25 cellular contexts compared by ENCODE assay signal in the genomic region with DNA sequence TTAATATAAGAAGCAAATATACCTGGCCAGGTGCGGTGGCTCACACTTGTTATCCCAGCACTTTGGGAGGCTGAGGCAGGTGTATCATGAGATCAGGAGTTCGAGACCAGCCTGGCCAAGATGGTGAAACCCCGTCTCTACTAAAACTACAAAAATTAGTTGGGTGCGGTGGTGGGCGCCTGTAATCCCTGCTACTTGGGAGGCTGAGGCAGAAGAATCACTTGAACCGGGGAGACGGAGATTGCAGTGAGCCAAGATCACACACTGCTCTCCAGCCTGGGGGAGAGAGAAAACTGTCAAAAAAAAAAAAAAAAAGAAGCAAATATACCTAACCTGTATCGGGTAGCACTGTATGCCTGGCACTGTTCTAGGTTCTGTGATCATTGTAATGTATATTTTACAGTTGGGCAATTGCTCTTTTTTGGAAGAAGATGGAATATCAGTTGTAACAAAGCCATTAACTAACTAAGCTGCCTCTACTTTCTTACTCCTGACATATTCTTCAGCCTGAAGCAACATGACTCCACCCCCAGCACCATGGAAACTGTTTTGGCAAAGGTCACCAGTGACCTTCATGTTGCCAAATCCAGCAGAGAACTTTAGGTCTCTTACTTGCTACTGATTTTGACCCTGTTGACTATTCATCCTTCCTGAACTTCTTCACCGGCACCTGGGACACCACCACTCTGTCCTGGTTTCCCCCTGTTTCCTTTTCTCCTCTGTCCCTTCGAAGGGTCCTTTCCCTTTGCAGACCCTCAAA.
"Had no signal": no experiment of that assay in that cellular context is flagged by ENCODE, and none has a peak within 500 bp of the region (broad histone marks: within the 10 kb centered on the region; RNA-seq: fewer than 3 reads in every experiment).

No MANE protein-coding gene starts in this region.

- H3K4me1 ChIP-seq: lower lobe of right lung, stomach, thyroid gland had no signal

- H3K4me1 Mint-ChIP-seq: activated B cell treated with CpG ODN at 0.5 μM for 24 hours had no signal

- H3K36me3 ChIP-seq: lower lobe of right lung, neutrophil, ovary, stomach, thyroid gland had no signal

- ATAC-seq: activated CD8-positive, alpha-beta T cell treated with anti-CD3 and anti-CD28 coated beads for 36 hours; activated naive CD4-positive, alpha-beta T cell treated with anti-CD3 and anti-CD28 coated beads, Interleukin-2, amount 50 U/mL, for 72 hours; activated T-cell treated with anti-CD3 and anti-CD28 coated beads, Interleukin-2, amount 50 U/mL, for 72 hours; lower lobe of right lung; sciatic nerve; stimulated activated effector memory CD8-positive, alpha-beta T cell treated with anti-CD3 and anti-CD28 coated beads, Interleukin-12 subunit alpha, Interleukin-12 subunit beta, amount 100 ng/mL, for 72 hours; T-cell had no signal

- H3K4me3 Mint-ChIP-seq: activated B cell treated with CpG ODN at 0.5 μM for 24 hours; activated CD8-positive, alpha-beta T cell treated with anti-CD3 and anti-CD28 coated beads for 36 hours; activated T-cell treated with anti-CD3 and anti-CD28 coated beads, Interleukin-2, amount 50 U/mL, for 72 hours; nephron progenitor cell; stimulated activated effector memory CD8-positive, alpha-beta T cell treated with anti-CD3 and anti-CD28 coated beads, Interleukin-12 subunit alpha, Interleukin-12 subunit beta, amount 100 ng/mL, for 72 hours; T-cell; T-helper 2 cell treated with Interferon-gamma antibody and Interleukin-4, amounts not matched to agents 5 μg/mL and 100 μg/mL, for 36 hours had no signal

- H3K9me3 Mint-ChIP-seq: activated B cell treated with CpG ODN at 0.5 μM for 24 hours; activated CD8-positive, alpha-beta T cell treated with anti-CD3 and anti-CD28 coated beads for 36 hours; activated naive CD4-positive, alpha-beta T cell treated with anti-CD3 and anti-CD28 coated beads, Interleukin-2, amount 50 U/mL, for 72 hours; activated T-cell treated with anti-CD3 and anti-CD28 coated beads, Interleukin-2, amount 50 U/mL, for 72 hours; nephron progenitor cell; stimulated activated effector memory CD8-positive, alpha-beta T cell treated with anti-CD3 and anti-CD28 coated beads, Interleukin-12 subunit alpha, Interleukin-12 subunit beta, amount 100 ng/mL, for 72 hours; T-cell; T-helper 2 cell treated with Interferon-gamma antibody and Interleukin-4, amounts not matched to agents 5 μg/mL and 100 μg/mL, for 36 hours had no signal

- H3K36me3 Mint-ChIP-seq: activated naive CD4-positive, alpha-beta T cell treated with anti-CD3 and anti-CD28 coated beads, Interleukin-2, amount 50 U/mL, for 72 hours; stimulated activated effector memory CD8-positive, alpha-beta T cell treated with anti-CD3 and anti-CD28 coated beads, Interleukin-12 subunit alpha, Interleukin-12 subunit beta, amount 100 ng/mL, for 72 hours; T-cell had no signal

- H3K9me3 ChIP-seq: lower lobe of right lung, neutrophil, ovary, stomach, thyroid gland had no signal

- DNase-seq: activated B cell treated with CpG ODN at 0.5 μM for 24 hours; activated CD4-positive, alpha-beta T cell treated with anti-CD3 and anti-CD28 coated beads, Interleukin-2, amount 50 U/mL, for 1 hour; activated CD8-positive, alpha-beta T cell treated with anti-CD3 and anti-CD28 coated beads for 36 hours; activated naive CD4-positive, alpha-beta T cell; activated T-cell treated with anti-CD3 and anti-CD28 coated beads for 4 hours; activated T-cell treated with anti-CD3 and anti-CD28 coated beads, Interleukin-2, amount 50 U/mL, for 72 hours; cortex of kidney; hippocampal formation; lower lobe of right lung; mesendoderm; nephron progenitor cell; ovary; retina; stimulated activated CD4-positive, alpha-beta T cell treated with anti-CD3 and anti-CD28 coated beads, Interleukin-12 subunit alpha, Interleukin-12 subunit beta, amount 100 ng/mL, for 4 hours; stimulated activated CD4-positive, alpha-beta T cell treated with anti-CD3 and anti-CD28 coated beads, Interleukin-4, amount 100 ng/mL, for 1 hour; stomach; T-cell; thyroid gland had no signal

- H3K27me3 ChIP-seq: ovary, thyroid gland had no signal

- H3K4me3 ChIP-seq: lower lobe of right lung, ovary, skin epidermis, stomach, thyroid gland had no signal

- H3K27ac ChIP-seq: lower lobe of right lung, neutrophil, ovary, skin epidermis, stomach, thyroid gland had no signal

- H3K27ac Mint-ChIP-seq: activated B cell treated with CpG ODN at 0.5 μM for 24 hours; activated CD8-positive, alpha-beta T cell treated with anti-CD3 and anti-CD28 coated beads for 36 hours; activated naive CD4-positive, alpha-beta T cell treated with anti-CD3 and anti-CD28 coated beads, Interleukin-2, amount 50 U/mL, for 72 hours; activated T-cell treated with anti-CD3 and anti-CD28 coated beads, Interleukin-2, amount 50 U/mL, for 72 hours; nephron progenitor cell; progenitor cell of endocrine pancreas; stimulated activated effector memory CD8-positive, alpha-beta T cell treated with anti-CD3 and anti-CD28 coated beads, Interleukin-12 subunit alpha, Interleukin-12 subunit beta, amount 100 ng/mL, for 72 hours; T-cell; T-helper 2 cell treated with Interferon-gamma antibody and Interleukin-4, amounts not matched to agents 5 μg/mL and 100 μg/mL, for 36 hours had no signal
